In genomic region chr4:163755013-163755412, GRCh38 we compare ENCODE assay signal across 8 cellular contexts.
A peak's percentile ranks its signal among the peaks of the same experiment; 100 is the strongest.
DNase-seq lines count a peak whose midpoint lies in the region; ATAC-seq and TF ChIP-seq lines count a peak whose summit lies in the region.

No MANE protein-coding gene starts in this region.

- no peak overlapping the region for H3K4me3 ChIP-seq in HAP-1
- no peak overlapping the region for H3K4me3 ChIP-seq in MM.1S (ENCODE audit: low read length)
- H3K4me3 ChIP-seq in epithelial cell of proximal tubule (ENCODE audit: low read depth, low read length): no peak overlapping the region

- no peaks in the 10 kb centered on the region for H3K9me2 ChIP-seq in MM.1S (replicated peaks; ENCODE audit: insufficient read depth, low read length)

- no peak overlapping the region for H3K9ac ChIP-seq in MM.1S (ENCODE audit: low read length)

- in situ Hi-C loops in HAP-1 (cut with MboI; ENCODE audit: low sequenced_read_pairs): loop anchor here (10.0 kb wide), 1 partner anchor 200 kb away; no protein-coding TSS in a partner anchor

- no peaks in the 10 kb centered on the region for H3F3A ChIP-seq in MM.1S (ENCODE audit: insufficient read depth, low read length)

- H4K20me1 ChIP-seq in MM.1S (ENCODE audit: insufficient read depth, low read length): no peaks in the 10 kb centered on the region

- ATAC-seq in GM18498 (IDR thresholded peaks at IDR 0.05; ENCODE audit: unreplicated experiment): peak; percentile 75
- no peak for ATAC-seq in activated CD4-positive, CD25-positive, alpha-beta regulatory T cell treated with anti-CD3 and anti-CD28 coated beads, Interleukin-2, amount 50 U/mL, for 24 hours

- DNase-seq in HAP-1 (ENCODE audit: low spot score in 2 of 2) (peak; percentile 16 to 42), MM.1S (peak; percentile 50), epithelial cell of proximal tubule (ENCODE audit: low read depth) (no peak), NCI-H2171 treated with DMSO at 0.1 percent for 48 hours (lab: John Stamatoyannopoulos, UW) (no peak), NCI-H1930 (lab: John Stamatoyannopoulos, UW) (no peak), NCI-H1092 (lab: John Stamatoyannopoulos, UW) (no peak)

- H3K4me1 ChIP-seq in HAP-1: peaks cover 3% of the 10 kb centered on the region
- H3K4me1 ChIP-seq in MM.1S (ENCODE audit: low read length): no peaks in the 10 kb centered on the region

- H3K36me3 ChIP-seq in HAP-1 (replicated peaks) (no peaks in the 10 kb centered on the region), MM.1S (replicated peaks; ENCODE audit: insufficient read depth, low read length) (no peaks in the 10 kb centered on the region)

- H2AFZ ChIP-seq in MM.1S (ENCODE audit: low read length): no peak overlapping the region

- H3K9me3 ChIP-seq in HAP-1 (no peaks in the 10 kb centered on the region), MM.1S (replicated peaks; ENCODE audit: insufficient read depth, low read length) (no peaks in the 10 kb centered on the region)

- H3K27ac ChIP-seq in MM.1S (ENCODE audit: low read length): no peak overlapping the region

- no peaks in the 10 kb centered on the region for H3K79me2 ChIP-seq in MM.1S (ENCODE audit: low read length)

- no peak overlapping the region for H3K4me2 ChIP-seq in MM.1S (ENCODE audit: low read depth, low read length)

- TF ChIP-seq CTCF in MM.1S (IDR thresholded peaks at IDR 0.05; ENCODE audit: low read length): peak; percentile 53
- peak; percentile 56 for TF ChIP-seq CTCF in epithelial cell of proximal tubule (conservative IDR thresholded peaks at IDR 0.05; ENCODE audit: low read depth, low read length)

- H3K27me3 ChIP-seq in HAP-1 (ENCODE audit: low read depth) (no peaks in the 10 kb centered on the region), MM.1S (replicated peaks; ENCODE audit: insufficient read depth, low read length) (no peaks in the 10 kb centered on the region)

Comparison
In these comparisons a context has a peak if more than half of its experiments do, and no peak if none do; other contexts are left out.
1. DNase-seq: peak in HAP-1 (2 of 2) and MM.1S (single experiment); none in epithelial cell of proximal tubule (single experiment), NCI-H2171 treated with DMSO at 0.1 percent for 48 hours (single experiment), NCI-H1930 (0 of 2) and NCI-H1092 (single experiment).